21 cellular contexts compared by ENCODE assay signal in the genomic region with DNA sequence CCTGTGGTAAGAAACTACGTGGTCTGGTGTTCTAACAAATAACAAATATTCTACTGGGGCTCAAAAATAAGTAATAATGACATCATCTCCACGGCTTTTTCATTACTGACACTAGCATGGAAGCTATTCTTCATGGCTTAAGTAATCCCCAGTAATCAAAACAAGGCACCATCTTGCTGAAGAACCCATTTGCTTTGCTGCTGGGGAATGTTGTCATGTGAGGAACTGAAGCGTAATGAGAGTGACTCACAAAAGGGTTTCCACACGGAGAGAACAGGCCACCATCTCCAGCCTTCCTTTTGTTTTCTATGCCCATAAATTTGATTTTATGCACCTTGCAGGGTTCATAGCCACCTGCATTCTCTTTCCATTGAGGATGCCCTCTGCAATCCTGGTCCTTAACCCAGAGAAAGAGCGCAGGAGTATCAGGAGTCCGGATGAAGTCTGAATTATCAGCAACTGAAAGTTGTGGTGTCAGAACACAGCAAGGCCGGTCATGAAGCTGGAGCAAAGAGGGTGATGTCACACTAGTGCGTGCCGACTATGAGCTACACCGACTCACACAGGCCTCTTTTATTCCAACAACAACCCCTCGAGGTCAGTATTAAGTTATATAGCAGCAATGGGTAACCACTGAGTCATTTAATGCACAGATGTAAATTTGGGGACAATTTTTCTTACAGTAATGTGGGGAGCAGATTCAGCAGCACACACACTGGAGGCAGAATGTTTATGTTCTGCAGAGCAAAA.
DNase-seq lines count a peak whose midpoint lies in the region; ATAC-seq and TF ChIP-seq lines count a peak whose summit lies in the region.
"Had no signal": no experiment of that assay in that cellular context is flagged by ENCODE, and none has a peak within 500 bp of the region (broad histone marks: within the 10 kb centered on the region; RNA-seq: fewer than 3 reads in every experiment).

No MANE protein-coding gene starts in this region.

- no peaks in the 10 kb centered on the region for H3K9me3 ChIP-seq in parathyroid adenoma (ENCODE audit: control insufficient read depth, low read length)
- H3K9me3 ChIP-seq: sigmoid colon, vagina had no signal

- no peak for ATAC-seq in HG02798 (IDR thresholded peaks at IDR 0.05; ENCODE audit: poor library complexity, unreplicated experiment)
- ATAC-seq: activated T-cell treated with anti-CD3 and anti-CD28 coated beads, Interleukin-2, amount 50 U/mL, for 4 hours; GM23338; natural killer cell treated with Interleukin-12 subunit alpha and Interleukin-12 subunit beta and Interleukin-15 and Interleukin-18, amount 100 ng/mL, for 72 hours; stimulated activated naive B cell treated with anti-CD40 and anti-IgM and Interleukin-4, amounts not matched to agents 10 μg/mL and 1 μg/mL and 100 μg/mL, for 72 hours had no signal

- H2AFZ ChIP-seq in parathyroid adenoma = no peak overlapping the region
- H2AFZ ChIP-seq: GM23338, hepatocyte had no signal

- H3K36me3 ChIP-seq in parathyroid adenoma (ENCODE audit: control insufficient read depth, insufficient read depth, low read length) (no peaks in the 10 kb centered on the region), H7 (replicated peaks; ENCODE audit: control insufficient read depth, insufficient read depth, low read length) (no peaks in the 10 kb centered on the region)
- H3K36me3 ChIP-seq: BLaER1, sigmoid colon, vagina had no signal

- no peaks in the 10 kb centered on the region for H3K79me2 ChIP-seq in parathyroid adenoma
- H3K79me2 ChIP-seq: hepatocyte had no signal

- H3K27ac ChIP-seq in RWPE1 (peak overlapping the region; percentile 40; the same call in 1 of the 2 replicates), parathyroid adenoma (peak overlapping the region; percentile 49)
- H3K27ac ChIP-seq: BLaER1, hepatocyte, vagina had no signal

- no peaks in the 10 kb centered on the region for H3K4me1 ChIP-seq in parathyroid adenoma
- H3K4me1 ChIP-seq: sigmoid colon, vagina had no signal

- no peak overlapping the region for H3K4me3 ChIP-seq in fibroblast of mammary gland (ENCODE audit: control insufficient read depth, low read depth, low read length)
- H3K4me3 ChIP-seq in parathyroid adenoma (ENCODE audit: low read depth, low read length) = no peak overlapping the region
- no peak overlapping the region for H3K4me3 ChIP-seq in H7 (ENCODE audit: insufficient read depth, low read depth, low read length)
- H3K4me3 ChIP-seq: BLaER1, GM23338, hepatocyte, sigmoid colon, vagina had no signal

- TF ChIP-seq CTCF in RWPE1 (conservative IDR thresholded peaks at IDR 0.05; ENCODE audit: low read depth) (no peak), fibroblast of mammary gland (conservative IDR thresholded peaks at IDR 0.05; ENCODE audit: control insufficient read depth, insufficient read depth, low read depth, low read length) (no peak), parathyroid adenoma (IDR thresholded peaks at IDR 0.05) (no peak)

- H3K4me2 ChIP-seq in parathyroid adenoma (ENCODE audit: low read length) = no peak overlapping the region
- H3K4me2 ChIP-seq: BLaER1, GM23338, hepatocyte had no signal

- no peak overlapping the region for H3K9ac ChIP-seq in parathyroid adenoma
- H3K9ac ChIP-seq: BLaER1 had no signal

- CTCF ChIA-PET in RWPE1 (lab: Yijun Ruan, JAX) = interaction anchor here (0.9 kb wide), 1 partner anchor 10 kb away, joined by 3 read pairs; no protein-coding TSS in a partner anchor

- DNase-seq in ELR (ENCODE audit: low read depth) = peak; percentile 33
- DNase-seq in RWPE1 (ENCODE audit: low spot score) = no peak
- DNase-seq in fibroblast of mammary gland (ENCODE audit: low read depth) = peak; percentile 22
- no peak for DNase-seq in stimulated activated CD4-positive, alpha-beta T cell treated with anti-CD3 and anti-CD28 coated beads, Interleukin-2, amount 100 ng/mL, for 24 hours
- DNase-seq in H7 = no peak
- DNase-seq in NCI-H1436 (lab: John Stamatoyannopoulos, UW) = no peak
- DNase-seq: activated CD4-positive, alpha-beta T cell treated with anti-CD3 and anti-CD28 coated beads, Interleukin-2, amount 50 U/mL, for 1 hour; activated naive CD8-positive, alpha-beta T cell treated with anti-CD3 and anti-CD28 coated beads for 36 hours; activated T-cell treated with anti-CD3 and anti-CD28 coated beads, Interleukin-2, amount 50 U/mL, for 4 hours; DMS153; SHP77; sigmoid colon; stimulated activated naive B cell treated with anti-CD40 and anti-IgM and Interleukin-4, amounts not matched to agents 10 μg/mL and 1 μg/mL and 100 μg/mL, for 72 hours; T1000 had no signal

- no peaks in the 10 kb centered on the region for H3K27me3 ChIP-seq in parathyroid adenoma (ENCODE audit: control insufficient read depth, insufficient read depth, low read length)
- no peaks in the 10 kb centered on the region; the same call in 1 of the 2 replicates for H3K27me3 ChIP-seq in H7 (ENCODE audit: control insufficient read depth, insufficient read depth, low read length)
- H3K27me3 ChIP-seq: BLaER1, hepatocyte, sigmoid colon, vagina had no signal

- POLR2A ChIA-PET in RWPE1 (lab: Yijun Ruan, JAX; ENCODE audit: low non-redundant PET) = no interaction called here

Comparison
In these comparisons a context has a peak if more than half of its experiments do, and no peak if none do; other contexts are left out.
1. DNase-seq: peak in ELR (single experiment) and fibroblast of mammary gland (single experiment); none in RWPE1 (single experiment), stimulated activated CD4-positive, alpha-beta T cell treated with anti-CD3 and anti-CD28 coated beads, Interleukin-2, amount 100 ng/mL, for 24 hours (0 of 2), H7 (single experiment) and NCI-H1436 (single experiment).